ENCODE assay signal across 1 cellular context in the genomic region with DNA sequence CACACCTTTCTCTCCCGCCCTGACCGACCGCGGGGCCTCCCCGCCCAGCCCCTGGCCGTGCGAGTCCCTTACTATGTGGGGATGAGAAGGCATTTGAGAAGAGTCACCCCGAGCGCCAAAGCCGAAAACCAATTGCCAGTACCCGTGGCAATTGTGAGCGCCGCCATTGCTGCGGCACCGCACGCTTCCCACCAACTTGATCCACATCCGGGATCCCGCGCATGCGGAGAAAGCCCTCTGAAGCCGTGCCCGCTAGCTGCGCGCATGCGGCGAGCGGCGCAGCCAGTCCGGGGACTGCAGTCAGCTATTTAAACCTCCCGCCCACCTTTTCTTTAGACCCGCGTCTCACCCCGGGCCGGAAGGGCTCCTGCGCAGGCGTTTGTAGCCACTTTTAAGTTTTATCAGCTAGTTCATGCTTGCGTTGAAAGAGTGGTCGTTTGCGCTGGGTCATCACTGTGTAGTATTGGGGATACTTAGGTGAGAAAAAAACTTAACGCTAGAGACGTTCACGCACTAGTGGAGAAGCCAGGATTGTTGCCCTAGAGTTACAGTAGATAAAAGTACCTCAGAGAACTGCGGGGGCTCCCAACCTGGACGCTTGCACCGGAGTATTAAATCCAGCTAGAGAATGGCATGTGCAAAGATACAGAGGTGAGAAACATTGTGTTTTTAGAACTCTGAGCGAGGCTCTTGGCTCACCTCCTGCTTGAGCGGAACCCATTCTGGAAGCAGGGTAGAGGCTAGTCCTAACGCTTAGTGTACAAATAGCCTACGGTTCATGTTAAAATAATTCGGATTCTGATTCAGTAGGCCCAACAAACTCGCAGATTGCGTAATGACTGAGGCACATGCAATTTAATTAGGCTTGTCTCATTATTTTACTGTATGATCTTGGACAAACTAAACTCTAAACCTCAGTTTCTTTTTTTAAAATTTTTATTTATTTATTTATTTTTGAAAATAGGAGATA.
TF ChIP-seq lines count a peak whose summit lies in the region.

A gene (minus strand): TSS at position 205 of the 970 bp plus-strand sequence. CDS start 38 bp downstream, at position 167.

TF ChIP-seq in K562, 482 proteins besides CTCF, POLR2A, EP300 and RAD21 (continued from another document and continues in another):
- TF ChIP-seq, protein P1, sequence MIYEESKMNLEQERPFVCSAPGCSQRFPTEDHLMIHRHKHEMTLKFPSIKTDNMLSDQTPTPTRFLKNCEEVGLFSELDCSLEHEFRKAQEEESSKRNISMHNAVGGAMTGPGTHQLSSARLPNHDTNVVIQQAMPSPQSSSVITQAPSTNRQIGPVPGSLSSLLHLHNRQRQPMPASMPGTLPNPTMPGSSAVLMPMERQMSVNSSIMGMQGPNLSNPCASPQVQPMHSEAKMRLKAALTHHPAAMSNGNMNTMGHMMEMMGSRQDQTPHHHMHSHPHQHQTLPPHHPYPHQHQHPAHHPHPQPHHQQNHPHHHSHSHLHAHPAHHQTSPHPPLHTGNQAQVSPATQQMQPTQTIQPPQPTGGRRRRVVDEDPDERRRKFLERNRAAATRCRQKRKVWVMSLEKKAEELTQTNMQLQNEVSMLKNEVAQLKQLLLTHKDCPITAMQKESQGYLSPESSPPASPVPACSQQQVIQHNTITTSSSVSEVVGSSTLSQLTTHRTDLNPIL (CRISPR knock-in tag; IDR thresholded peaks at IDR 0.05): no peak
- no peak for TF ChIP-seq ZFP36 (IDR thresholded peaks at IDR 0.05; ENCODE audit: low read depth, low read length, partially characterized antibody)
- peak in 1 of 2 experiments; percentile 74; a peak in 1 of 4 replicates for TF ChIP-seq SRF (CRISPR knock-in tag; IDR thresholded peaks at IDR 0.05)
- TF ChIP-seq NUFIP1 (IDR thresholded peaks at IDR 0.05; ENCODE audit: partially characterized antibody): no peak
- TF ChIP-seq RB1 (IDR thresholded peaks at IDR 0.05; ENCODE audit: low read depth): peak; percentile 73
- TF ChIP-seq, protein P2, sequence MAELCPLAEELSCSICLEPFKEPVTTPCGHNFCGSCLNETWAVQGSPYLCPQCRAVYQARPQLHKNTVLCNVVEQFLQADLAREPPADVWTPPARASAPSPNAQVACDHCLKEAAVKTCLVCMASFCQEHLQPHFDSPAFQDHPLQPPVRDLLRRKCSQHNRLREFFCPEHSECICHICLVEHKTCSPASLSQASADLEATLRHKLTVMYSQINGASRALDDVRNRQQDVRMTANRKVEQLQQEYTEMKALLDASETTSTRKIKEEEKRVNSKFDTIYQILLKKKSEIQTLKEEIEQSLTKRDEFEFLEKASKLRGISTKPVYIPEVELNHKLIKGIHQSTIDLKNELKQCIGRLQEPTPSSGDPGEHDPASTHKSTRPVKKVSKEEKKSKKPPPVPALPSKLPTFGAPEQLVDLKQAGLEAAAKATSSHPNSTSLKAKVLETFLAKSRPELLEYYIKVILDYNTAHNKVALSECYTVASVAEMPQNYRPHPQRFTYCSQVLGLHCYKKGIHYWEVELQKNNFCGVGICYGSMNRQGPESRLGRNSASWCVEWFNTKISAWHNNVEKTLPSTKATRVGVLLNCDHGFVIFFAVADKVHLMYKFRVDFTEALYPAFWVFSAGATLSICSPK (IDR thresholded peaks at IDR 0.05; ENCODE audit: borderline replicate concordance): no peak
- peak; percentile 23; the same call in 1 of the 2 replicates for TF ChIP-seq CTBP1 (IDR thresholded peaks at IDR 0.05; ENCODE audit: borderline replicate concordance)
- no peak for TF ChIP-seq RHOXF2B (CRISPR knock-in tag; conservative IDR thresholded peaks at IDR 0.05)
- TF ChIP-seq SAFB2 (IDR thresholded peaks at IDR 0.05; ENCODE audit: borderline replicate concordance, low read depth, low read length, severe bottlenecking): no peak
- TF ChIP-seq EGR1 (conservative IDR thresholded peaks at IDR 0.05): peak; percentile 91
- no peak for TF ChIP-seq ZNF778 (CRISPR knock-in tag; IDR thresholded peaks at IDR 0.05)
- TF ChIP-seq ZC3H11A (IDR thresholded peaks at IDR 0.05; ENCODE audit: low read depth, low read length): no peak
- no peak; the same call in none of the 2 replicates for TF ChIP-seq ZFX (CRISPR knock-in tag; IDR thresholded peaks at IDR 0.05)
- no peak; the same call in 1 of the 2 replicates for TF ChIP-seq MYNN (IDR thresholded peaks at IDR 0.05)
- no peak for TF ChIP-seq MYNN (CRISPR knock-in tag; IDR thresholded peaks at IDR 0.05)
- TF ChIP-seq TAL1 (IDR thresholded peaks at IDR 0.05): no peak
- TF ChIP-seq MCM5 (IDR thresholded peaks at IDR 0.05; ENCODE audit: low read depth): no peak
- TF ChIP-seq SREBF1 (IDR thresholded peaks at IDR 0.05; ENCODE audit: borderline replicate concordance, low read depth, low read length): no peak
- TF ChIP-seq, protein P3, sequence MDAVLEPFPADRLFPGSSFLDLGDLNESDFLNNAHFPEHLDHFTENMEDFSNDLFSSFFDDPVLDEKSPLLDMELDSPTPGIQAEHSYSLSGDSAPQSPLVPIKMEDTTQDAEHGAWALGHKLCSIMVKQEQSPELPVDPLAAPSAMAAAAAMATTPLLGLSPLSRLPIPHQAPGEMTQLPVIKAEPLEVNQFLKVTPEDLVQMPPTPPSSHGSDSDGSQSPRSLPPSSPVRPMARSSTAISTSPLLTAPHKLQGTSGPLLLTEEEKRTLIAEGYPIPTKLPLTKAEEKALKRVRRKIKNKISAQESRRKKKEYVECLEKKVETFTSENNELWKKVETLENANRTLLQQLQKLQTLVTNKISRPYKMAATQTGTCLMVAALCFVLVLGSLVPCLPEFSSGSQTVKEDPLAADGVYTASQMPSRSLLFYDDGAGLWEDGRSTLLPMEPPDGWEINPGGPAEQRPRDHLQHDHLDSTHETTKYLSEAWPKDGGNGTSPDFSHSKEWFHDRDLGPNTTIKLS (IDR thresholded peaks at IDR 0.05; ENCODE audit: borderline replicate concordance, low read depth): peak; percentile 90
- peak; percentile 50; the same call in 1 of the 2 replicates for TF ChIP-seq TEAD4 (IDR thresholded peaks at IDR 0.05; ENCODE audit: low read length)
- no peak for TF ChIP-seq TEAD4 (CRISPR knock-in tag; IDR thresholded peaks at IDR 0.05; ENCODE audit: borderline replicate concordance)
- no peak for TF ChIP-seq SETDB1 (IDR thresholded peaks at IDR 0.05; ENCODE audit: low read length)
- TF ChIP-seq, protein P4, sequence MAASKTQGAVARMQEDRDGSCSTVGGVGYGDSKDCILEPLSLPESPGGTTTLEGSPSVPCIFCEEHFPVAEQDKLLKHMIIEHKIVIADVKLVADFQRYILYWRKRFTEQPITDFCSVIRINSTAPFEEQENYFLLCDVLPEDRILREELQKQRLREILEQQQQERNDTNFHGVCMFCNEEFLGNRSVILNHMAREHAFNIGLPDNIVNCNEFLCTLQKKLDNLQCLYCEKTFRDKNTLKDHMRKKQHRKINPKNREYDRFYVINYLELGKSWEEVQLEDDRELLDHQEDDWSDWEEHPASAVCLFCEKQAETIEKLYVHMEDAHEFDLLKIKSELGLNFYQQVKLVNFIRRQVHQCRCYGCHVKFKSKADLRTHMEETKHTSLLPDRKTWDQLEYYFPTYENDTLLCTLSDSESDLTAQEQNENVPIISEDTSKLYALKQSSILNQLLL (CRISPR knock-in tag; IDR thresholded peaks at IDR 0.05; ENCODE audit: borderline replicate concordance): no peak
- TF ChIP-seq SRSF9 (IDR thresholded peaks at IDR 0.05; ENCODE audit: borderline replicate concordance, low read depth, low read length): no peak
- no peak for TF ChIP-seq ZNF224 (CRISPR knock-in tag; IDR thresholded peaks at IDR 0.05)
- no peak for TF ChIP-seq ZKSCAN3 (CRISPR knock-in tag; IDR thresholded peaks at IDR 0.05)
- no peak for TF ChIP-seq ZNF212 (CRISPR knock-in tag; IDR thresholded peaks at IDR 0.05)
- TF ChIP-seq ZBTB7A (IDR thresholded peaks at IDR 0.05; ENCODE audit: borderline replicate concordance, control insufficient read depth, low read depth, low read length): peak; percentile 47; the same call in 1 of the 2 replicates
- TF ChIP-seq ZNF785 (CRISPR knock-in tag; IDR thresholded peaks at IDR 0.05): no peak
- TF ChIP-seq ILF3 (IDR thresholded peaks at IDR 0.05; ENCODE audit: borderline replicate concordance): no peak
- TF ChIP-seq L3MBTL2 (IDR thresholded peaks at IDR 0.05): peak; percentile 98
- TF ChIP-seq CBFA2T3 (IDR thresholded peaks at IDR 0.05): 0 out of 2 replicates have a peak, but pooled peaks have one; percentile 31
- TF ChIP-seq, protein P5, sequence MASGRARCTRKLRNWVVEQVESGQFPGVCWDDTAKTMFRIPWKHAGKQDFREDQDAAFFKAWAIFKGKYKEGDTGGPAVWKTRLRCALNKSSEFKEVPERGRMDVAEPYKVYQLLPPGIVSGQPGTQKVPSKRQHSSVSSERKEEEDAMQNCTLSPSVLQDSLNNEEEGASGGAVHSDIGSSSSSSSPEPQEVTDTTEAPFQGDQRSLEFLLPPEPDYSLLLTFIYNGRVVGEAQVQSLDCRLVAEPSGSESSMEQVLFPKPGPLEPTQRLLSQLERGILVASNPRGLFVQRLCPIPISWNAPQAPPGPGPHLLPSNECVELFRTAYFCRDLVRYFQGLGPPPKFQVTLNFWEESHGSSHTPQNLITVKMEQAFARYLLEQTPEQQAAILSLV (tag; IDR thresholded peaks at IDR 0.05): 0 out of 2 replicates have a peak, but pooled peaks have one; percentile 33
- TF ChIP-seq NFE2 (IDR thresholded peaks at IDR 0.05; ENCODE audit: low read depth): peak; percentile 74; the same call in 1 of the 2 replicates
- peak; percentile 89 for TF ChIP-seq TBP (optimal IDR thresholded peaks at IDR 0.05; ENCODE audit: low read depth, low read length)
- TF ChIP-seq, protein P6, sequence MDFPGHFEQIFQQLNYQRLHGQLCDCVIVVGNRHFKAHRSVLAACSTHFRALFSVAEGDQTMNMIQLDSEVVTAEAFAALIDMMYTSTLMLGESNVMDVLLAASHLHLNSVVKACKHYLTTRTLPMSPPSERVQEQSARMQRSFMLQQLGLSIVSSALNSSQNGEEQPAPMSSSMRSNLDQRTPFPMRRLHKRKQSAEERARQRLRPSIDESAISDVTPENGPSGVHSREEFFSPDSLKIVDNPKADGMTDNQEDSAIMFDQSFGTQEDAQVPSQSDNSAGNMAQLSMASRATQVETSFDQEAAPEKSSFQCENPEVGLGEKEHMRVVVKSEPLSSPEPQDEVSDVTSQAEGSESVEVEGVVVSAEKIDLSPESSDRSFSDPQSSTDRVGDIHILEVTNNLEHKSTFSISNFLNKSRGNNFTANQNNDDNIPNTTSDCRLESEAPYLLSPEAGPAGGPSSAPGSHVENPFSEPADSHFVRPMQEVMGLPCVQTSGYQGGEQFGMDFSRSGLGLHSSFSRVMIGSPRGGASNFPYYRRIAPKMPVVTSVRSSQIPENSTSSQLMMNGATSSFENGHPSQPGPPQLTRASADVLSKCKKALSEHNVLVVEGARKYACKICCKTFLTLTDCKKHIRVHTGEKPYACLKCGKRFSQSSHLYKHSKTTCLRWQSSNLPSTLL (IDR thresholded peaks at IDR 0.05): no peak
- TF ChIP-seq, protein P7, sequence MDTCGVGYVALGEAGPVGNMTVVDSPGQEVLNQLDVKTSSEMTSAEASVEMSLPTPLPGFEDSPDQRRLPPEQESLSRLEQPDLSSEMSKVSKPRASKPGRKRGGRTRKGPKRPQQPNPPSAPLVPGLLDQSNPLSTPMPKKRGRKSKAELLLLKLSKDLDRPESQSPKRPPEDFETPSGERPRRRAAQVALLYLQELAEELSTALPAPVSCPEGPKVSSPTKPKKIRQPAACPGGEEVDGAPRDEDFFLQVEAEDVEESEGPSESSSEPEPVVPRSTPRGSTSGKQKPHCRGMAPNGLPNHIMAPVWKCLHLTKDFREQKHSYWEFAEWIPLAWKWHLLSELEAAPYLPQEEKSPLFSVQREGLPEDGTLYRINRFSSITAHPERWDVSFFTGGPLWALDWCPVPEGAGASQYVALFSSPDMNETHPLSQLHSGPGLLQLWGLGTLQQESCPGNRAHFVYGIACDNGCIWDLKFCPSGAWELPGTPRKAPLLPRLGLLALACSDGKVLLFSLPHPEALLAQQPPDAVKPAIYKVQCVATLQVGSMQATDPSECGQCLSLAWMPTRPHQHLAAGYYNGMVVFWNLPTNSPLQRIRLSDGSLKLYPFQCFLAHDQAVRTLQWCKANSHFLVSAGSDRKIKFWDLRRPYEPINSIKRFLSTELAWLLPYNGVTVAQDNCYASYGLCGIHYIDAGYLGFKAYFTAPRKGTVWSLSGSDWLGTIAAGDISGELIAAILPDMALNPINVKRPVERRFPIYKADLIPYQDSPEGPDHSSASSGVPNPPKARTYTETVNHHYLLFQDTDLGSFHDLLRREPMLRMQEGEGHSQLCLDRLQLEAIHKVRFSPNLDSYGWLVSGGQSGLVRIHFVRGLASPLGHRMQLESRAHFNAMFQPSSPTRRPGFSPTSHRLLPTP (IDR thresholded peaks at IDR 0.05; ENCODE audit: borderline replicate concordance, extremely low read depth, insufficient read length): no peak
- no peak for TF ChIP-seq ZNF133 (CRISPR knock-in tag; IDR thresholded peaks at IDR 0.05)
- TF ChIP-seq ZNF146 (CRISPR knock-in tag; IDR thresholded peaks at IDR 0.05; ENCODE audit: unreplicated experiment): no peak
- no peak for TF ChIP-seq RBM17 (IDR thresholded peaks at IDR 0.05; ENCODE audit: borderline replicate concordance, low read depth, low read length)
- TF ChIP-seq, protein P8, sequence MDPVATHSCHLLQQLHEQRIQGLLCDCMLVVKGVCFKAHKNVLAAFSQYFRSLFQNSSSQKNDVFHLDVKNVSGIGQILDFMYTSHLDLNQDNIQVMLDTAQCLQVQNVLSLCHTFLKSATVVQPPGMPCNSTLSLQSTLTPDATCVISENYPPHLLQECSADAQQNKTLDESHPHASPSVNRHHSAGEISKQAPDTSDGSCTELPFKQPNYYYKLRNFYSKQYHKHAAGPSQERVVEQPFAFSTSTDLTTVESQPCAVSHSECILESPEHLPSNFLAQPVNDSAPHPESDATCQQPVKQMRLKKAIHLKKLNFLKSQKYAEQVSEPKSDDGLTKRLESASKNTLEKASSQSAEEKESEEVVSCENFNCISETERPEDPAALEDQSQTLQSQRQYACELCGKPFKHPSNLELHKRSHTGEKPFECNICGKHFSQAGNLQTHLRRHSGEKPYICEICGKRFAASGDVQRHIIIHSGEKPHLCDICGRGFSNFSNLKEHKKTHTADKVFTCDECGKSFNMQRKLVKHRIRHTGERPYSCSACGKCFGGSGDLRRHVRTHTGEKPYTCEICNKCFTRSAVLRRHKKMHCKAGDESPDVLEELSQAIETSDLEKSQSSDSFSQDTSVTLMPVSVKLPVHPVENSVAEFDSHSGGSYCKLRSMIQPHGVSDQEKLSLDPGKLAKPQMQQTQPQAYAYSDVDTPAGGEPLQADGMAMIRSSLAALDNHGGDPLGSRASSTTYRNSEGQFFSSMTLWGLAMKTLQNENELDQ (CRISPR knock-in tag; IDR thresholded peaks at IDR 0.05; ENCODE audit: borderline replicate concordance): no peak
- no peak; the same call in 1 of the 2 replicates for TF ChIP-seq POLR2AphosphoS2 (IDR thresholded peaks at IDR 0.05; ENCODE audit: low read length)
- no peak for TF ChIP-seq ZBTB8A (IDR thresholded peaks at IDR 0.05; ENCODE audit: partially characterized antibody)
- TF ChIP-seq DNMT1 (IDR thresholded peaks at IDR 0.05): no peak
- TF ChIP-seq MTF1 (CRISPR knock-in tag; IDR thresholded peaks at IDR 0.05; ENCODE audit: borderline replicate concordance): no peak
- TF ChIP-seq TCF7L2 (IDR thresholded peaks at IDR 0.05; ENCODE audit: low read depth, low read length): no peak
- TF ChIP-seq HNRNPL (IDR thresholded peaks at IDR 0.05; ENCODE audit: low read depth, low read length): no peak
- peak; percentile 80; the same call in 1 of the 2 replicates for TF ChIP-seq JUN (IDR thresholded peaks at IDR 0.05; ENCODE audit: borderline replicate concordance, low read depth, low read length)
- no peak; the same call in 1 of the 2 replicates for TF ChIP-seq JUN (CRISPR knock-in tag; IDR thresholded peaks at IDR 0.05; ENCODE audit: borderline replicate concordance)
